Comparison of ENCODE assay signal across 1 cellular context in the genomic region with DNA sequence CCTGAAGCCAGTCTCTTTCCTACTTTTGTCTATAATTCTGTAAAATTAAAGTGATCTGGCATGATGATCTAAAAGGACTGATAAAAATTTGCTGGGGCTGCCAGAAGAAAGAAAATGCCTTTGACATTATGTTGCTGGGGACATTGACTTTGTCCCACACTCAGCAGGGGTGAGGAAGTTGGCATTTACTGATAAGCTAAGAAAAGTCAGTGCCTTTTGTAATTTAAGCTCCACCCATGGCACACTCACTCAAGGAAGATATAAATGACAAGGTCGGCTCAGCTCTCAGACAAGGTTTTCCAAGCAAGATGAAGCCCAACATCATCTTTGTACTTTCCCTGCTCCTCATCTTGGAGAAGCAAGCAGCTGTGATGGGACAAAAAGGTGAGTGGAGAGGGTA.
TF ChIP-seq lines count a peak whose summit lies in the region.

A gene with protein sequence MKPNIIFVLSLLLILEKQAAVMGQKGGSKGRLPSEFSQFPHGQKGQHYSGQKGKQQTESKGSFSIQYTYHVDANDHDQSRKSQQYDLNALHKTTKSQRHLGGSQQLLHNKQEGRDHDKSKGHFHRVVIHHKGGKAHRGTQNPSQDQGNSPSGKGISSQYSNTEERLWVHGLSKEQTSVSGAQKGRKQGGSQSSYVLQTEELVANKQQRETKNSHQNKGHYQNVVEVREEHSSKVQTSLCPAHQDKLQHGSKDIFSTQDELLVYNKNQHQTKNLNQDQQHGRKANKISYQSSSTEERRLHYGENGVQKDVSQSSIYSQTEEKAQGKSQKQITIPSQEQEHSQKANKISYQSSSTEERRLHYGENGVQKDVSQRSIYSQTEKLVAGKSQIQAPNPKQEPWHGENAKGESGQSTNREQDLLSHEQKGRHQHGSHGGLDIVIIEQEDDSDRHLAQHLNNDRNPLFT (plus strand): TSS at position 288 of the 400 bp plus-strand sequence. CDS start 21 bp downstream, at position 309.

TF ChIP-seq in H1, 55 proteins besides CTCF, POLR2A, EP300 and RAD21 (continued from another document):
- TF ChIP-seq JUN (IDR thresholded peaks at IDR 0.05; ENCODE audit: low read depth, low read length) (no peak), ASH2L (IDR thresholded peaks at IDR 0.05; ENCODE audit: low read length) (no peak), CHD2 (IDR thresholded peaks at IDR 0.05; ENCODE audit: low read length) (no peak), PHF8 (conservative IDR thresholded peaks at IDR 0.05; ENCODE audit: low read depth, low read length) (no peak)
